Comparison of ENCODE assay signal across 2 cellular contexts in genomic region chr19:1837222-1837565, GRCh38.
TF ChIP-seq lines count a peak whose summit lies in the region.

No MANE protein-coding gene starts in this region.

TF ChIP-seq in SK-N-SH, 30 proteins besides CTCF, POLR2A, EP300 and RAD21:
- TF ChIP-seq, protein P1, sequence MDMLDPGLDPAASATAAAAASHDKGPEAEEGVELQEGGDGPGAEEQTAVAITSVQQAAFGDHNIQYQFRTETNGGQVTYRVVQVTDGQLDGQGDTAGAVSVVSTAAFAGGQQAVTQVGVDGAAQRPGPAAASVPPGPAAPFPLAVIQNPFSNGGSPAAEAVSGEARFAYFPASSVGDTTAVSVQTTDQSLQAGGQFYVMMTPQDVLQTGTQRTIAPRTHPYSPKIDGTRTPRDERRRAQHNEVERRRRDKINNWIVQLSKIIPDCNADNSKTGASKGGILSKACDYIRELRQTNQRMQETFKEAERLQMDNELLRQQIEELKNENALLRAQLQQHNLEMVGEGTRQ (IDR thresholded peaks at IDR 0.05; ENCODE audit: borderline replicate concordance, low read depth, low read length), result no peak
- no peak for TF ChIP-seq CHD2 (IDR thresholded peaks at IDR 0.05; ENCODE audit: low read length, partially characterized antibody)
- TF ChIP-seq POLR2AphosphoS5 (IDR thresholded peaks at IDR 0.05; ENCODE audit: low read depth, low read length), result no peak
- TF ChIP-seq, protein P2, sequence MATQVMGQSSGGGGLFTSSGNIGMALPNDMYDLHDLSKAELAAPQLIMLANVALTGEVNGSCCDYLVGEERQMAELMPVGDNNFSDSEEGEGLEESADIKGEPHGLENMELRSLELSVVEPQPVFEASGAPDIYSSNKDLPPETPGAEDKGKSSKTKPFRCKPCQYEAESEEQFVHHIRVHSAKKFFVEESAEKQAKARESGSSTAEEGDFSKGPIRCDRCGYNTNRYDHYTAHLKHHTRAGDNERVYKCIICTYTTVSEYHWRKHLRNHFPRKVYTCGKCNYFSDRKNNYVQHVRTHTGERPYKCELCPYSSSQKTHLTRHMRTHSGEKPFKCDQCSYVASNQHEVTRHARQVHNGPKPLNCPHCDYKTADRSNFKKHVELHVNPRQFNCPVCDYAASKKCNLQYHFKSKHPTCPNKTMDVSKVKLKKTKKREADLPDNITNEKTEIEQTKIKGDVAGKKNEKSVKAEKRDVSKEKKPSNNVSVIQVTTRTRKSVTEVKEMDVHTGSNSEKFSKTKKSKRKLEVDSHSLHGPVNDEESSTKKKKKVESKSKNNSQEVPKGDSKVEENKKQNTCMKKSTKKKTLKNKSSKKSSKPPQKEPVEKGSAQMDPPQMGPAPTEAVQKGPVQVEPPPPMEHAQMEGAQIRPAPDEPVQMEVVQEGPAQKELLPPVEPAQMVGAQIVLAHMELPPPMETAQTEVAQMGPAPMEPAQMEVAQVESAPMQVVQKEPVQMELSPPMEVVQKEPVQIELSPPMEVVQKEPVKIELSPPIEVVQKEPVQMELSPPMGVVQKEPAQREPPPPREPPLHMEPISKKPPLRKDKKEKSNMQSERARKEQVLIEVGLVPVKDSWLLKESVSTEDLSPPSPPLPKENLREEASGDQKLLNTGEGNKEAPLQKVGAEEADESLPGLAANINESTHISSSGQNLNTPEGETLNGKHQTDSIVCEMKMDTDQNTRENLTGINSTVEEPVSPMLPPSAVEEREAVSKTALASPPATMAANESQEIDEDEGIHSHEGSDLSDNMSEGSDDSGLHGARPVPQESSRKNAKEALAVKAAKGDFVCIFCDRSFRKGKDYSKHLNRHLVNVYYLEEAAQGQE (IDR thresholded peaks at IDR 0.05; ENCODE audit: low read depth, low read length), result no peak
- no peak for TF ChIP-seq TEAD4 (IDR thresholded peaks at IDR 0.05; ENCODE audit: borderline replicate concordance, insufficient read depth)

TF ChIP-seq in SK-N-SH treated with all-trans-retinoic acid at 6 μM for 48 hours, 23 proteins besides CTCF, POLR2A, EP300 and RAD21 (continued from another document):
- TF ChIP-seq CREB5 (CRISPR knock-in tag; IDR thresholded peaks at IDR 0.05; ENCODE audit: low read depth), result no peak
- no peak for TF ChIP-seq ESRRG (CRISPR knock-in tag; IDR thresholded peaks at IDR 0.05)
- no peak for TF ChIP-seq ZNF70 (CRISPR knock-in tag; IDR thresholded peaks at IDR 0.05)
- TF ChIP-seq CSDC2 (CRISPR knock-in tag; IDR thresholded peaks at IDR 0.05), result no peak
- TF ChIP-seq, protein P3, sequence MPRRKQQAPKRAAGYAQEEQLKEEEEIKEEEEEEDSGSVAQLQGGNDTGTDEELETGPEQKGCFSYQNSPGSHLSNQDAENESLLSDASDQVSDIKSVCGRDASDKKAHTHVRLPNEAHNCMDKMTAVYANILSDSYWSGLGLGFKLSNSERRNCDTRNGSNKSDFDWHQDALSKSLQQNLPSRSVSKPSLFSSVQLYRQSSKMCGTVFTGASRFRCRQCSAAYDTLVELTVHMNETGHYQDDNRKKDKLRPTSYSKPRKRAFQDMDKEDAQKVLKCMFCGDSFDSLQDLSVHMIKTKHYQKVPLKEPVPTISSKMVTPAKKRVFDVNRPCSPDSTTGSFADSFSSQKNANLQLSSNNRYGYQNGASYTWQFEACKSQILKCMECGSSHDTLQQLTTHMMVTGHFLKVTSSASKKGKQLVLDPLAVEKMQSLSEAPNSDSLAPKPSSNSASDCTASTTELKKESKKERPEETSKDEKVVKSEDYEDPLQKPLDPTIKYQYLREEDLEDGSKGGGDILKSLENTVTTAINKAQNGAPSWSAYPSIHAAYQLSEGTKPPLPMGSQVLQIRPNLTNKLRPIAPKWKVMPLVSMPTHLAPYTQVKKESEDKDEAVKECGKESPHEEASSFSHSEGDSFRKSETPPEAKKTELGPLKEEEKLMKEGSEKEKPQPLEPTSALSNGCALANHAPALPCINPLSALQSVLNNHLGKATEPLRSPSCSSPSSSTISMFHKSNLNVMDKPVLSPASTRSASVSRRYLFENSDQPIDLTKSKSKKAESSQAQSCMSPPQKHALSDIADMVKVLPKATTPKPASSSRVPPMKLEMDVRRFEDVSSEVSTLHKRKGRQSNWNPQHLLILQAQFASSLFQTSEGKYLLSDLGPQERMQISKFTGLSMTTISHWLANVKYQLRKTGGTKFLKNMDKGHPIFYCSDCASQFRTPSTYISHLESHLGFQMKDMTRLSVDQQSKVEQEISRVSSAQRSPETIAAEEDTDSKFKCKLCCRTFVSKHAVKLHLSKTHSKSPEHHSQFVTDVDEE (CRISPR knock-in tag; IDR thresholded peaks at IDR 0.05), result no peak
- no peak for TF ChIP-seq TCF4 (CRISPR knock-in tag; IDR thresholded peaks at IDR 0.05; ENCODE audit: borderline replicate concordance)
- TF ChIP-seq ARNTL (CRISPR knock-in tag; IDR thresholded peaks at IDR 0.05; ENCODE audit: borderline replicate concordance, low read depth), result no peak
- no peak for TF ChIP-seq CSRNP3 (CRISPR knock-in tag; IDR thresholded peaks at IDR 0.05)
- no peak for TF ChIP-seq OSR1 (CRISPR knock-in tag; IDR thresholded peaks at IDR 0.05)
- TF ChIP-seq PATZ1 (CRISPR knock-in tag; IDR thresholded peaks at IDR 0.05; ENCODE audit: borderline replicate concordance), result no peak
- no peak for TF ChIP-seq TOX (CRISPR knock-in tag; IDR thresholded peaks at IDR 0.05; ENCODE audit: borderline replicate concordance)
- no peak for TF ChIP-seq ISL1 (CRISPR knock-in tag; IDR thresholded peaks at IDR 0.05)
- no peak for TF ChIP-seq ZNF8 (CRISPR knock-in tag; IDR thresholded peaks at IDR 0.05)
